ENCODE assay signal across 13 cellular contexts in genomic region chr20:50138120-50138478, GRCh38. TPM values are rescaled to one million over a fixed set of nuclear protein-coding genes. Genes with fewer than 3 reads are reported as not detected.
DNase-seq lines count a peak whose midpoint lies in the region; ATAC-seq and TF ChIP-seq lines count a peak whose summit lies in the region.
"Had no signal": no experiment of that assay in that cellular context is flagged by ENCODE, and none has a peak within 500 bp of the region (broad histone marks: within the 10 kb centered on the region; RNA-seq: fewer than 3 reads in every experiment).

No MANE protein-coding gene starts in this region.

- no peak for TF ChIP-seq CTCF in heart left ventricle (IDR thresholded peaks at IDR 0.05)
- no peak for TF ChIP-seq CTCF in gastrocnemius medialis (IDR thresholded peaks at IDR 0.05 in 4 of 5, conservative IDR thresholded peaks at IDR 0.05 in 1 of 5)

- no peaks in the 10 kb centered on the region for H3K9me3 ChIP-seq in BLaER1 treated with 17β-estradiol and CSF1 and Interleukin-3, amounts not matched to agents 10 nM and 100 nM (replicated peaks in 1 of 11)
- H3K9me3 ChIP-seq in adipocyte (ENCODE audit: control insufficient read depth, low read length) (no peaks in the 10 kb centered on the region), heart left ventricle (no peaks in the 10 kb centered on the region), gastrocnemius medialis (no peaks in the 10 kb centered on the region)
- H3K9me3 ChIP-seq: BLaER1 had no signal

- ATAC-seq in heart left ventricle (peak in 2 of 4 donors; percentile 5 to 16), gastrocnemius medialis (peak; percentile 26 to 29), HG02623 (IDR thresholded peaks at IDR 0.05; ENCODE audit: unreplicated experiment) (no peak)
- ATAC-seq: naive thymus-derived CD4-positive, alpha-beta T cell had no signal

- H3K27me3 ChIP-seq in BLaER1 treated with 17β-estradiol and CSF1 and Interleukin-3, amounts not matched to agents 10 nM and 100 nM: no peaks in the 10 kb centered on the region
- H3K27me3 ChIP-seq in adipocyte (replicated peaks; ENCODE audit: control insufficient read depth, insufficient read depth, low read length) (no peaks in the 10 kb centered on the region), heart left ventricle (no peaks in the 10 kb centered on the region), gastrocnemius medialis (no peaks in the 10 kb centered on the region)
- H3K27me3 ChIP-seq: BLaER1 had no signal

- intact Hi-C loops in heart left ventricle (cut with DNase I) (no loop called here), gastrocnemius medialis (cut with DNase I; ENCODE audit: low total_unique reads) (no loop called here)

- DNase-seq in adipocyte (ENCODE audit: low read depth) (no peak), heart left ventricle (no peak), gastrocnemius medialis (peak in 1 of 2 donors; percentile 54), NCI-H526 treated with DMSO at 0.1 percent for 48 hours (lab: John Stamatoyannopoulos, UW) (no peak), activated gamma-delta T cell treated with Interleukin-2 at 50 U/mL for 16 hours (no peak), NCI-H446 treated with DMSO at 0.1 percent for 48 hours (lab: John Stamatoyannopoulos, UW) (no peak)
- DNase-seq: activated CD4-positive, alpha-beta T cell treated with anti-CD3 and anti-CD28 coated beads, Interleukin-2, amount 10 ng/mL, durations not matched to agents 24 days and 14 days; activated naive CD4-positive, alpha-beta T cell; naive thymus-derived CD4-positive, alpha-beta T cell; stimulated activated CD4-positive, alpha-beta T cell treated with anti-CD3 and anti-CD28 coated beads, Interleukin-1b, Interleukin-23, amount 100 ng/mL, for 48 hours had no signal

- H3K9ac ChIP-seq in BLaER1 treated with 17β-estradiol and CSF1 and Interleukin-3, amounts not matched to agents 10 nM and 100 nM: peak overlapping the region in 4 of 11 experiments; percentile 19 to 44 (median 26); a peak in 3 of 22 replicates
- peak overlapping the region; percentile 15 for H3K9ac ChIP-seq in adipocyte (ENCODE audit: low read length)
- H3K9ac ChIP-seq: BLaER1 had no signal

- in situ Hi-C loops in gastrocnemius medialis (cut with MboI; ENCODE audit: low sequenced_read_pairs in 4 of 4): no loop called here

- WGBS in heart left ventricle, 4 donors: 69 to 81% (median 77%) methylated on average over 5 of the region's 5 CpGs

- H3K27ac ChIP-seq in BLaER1 treated with 17β-estradiol and CSF1 and Interleukin-3, amounts not matched to agents 10 nM and 100 nM: peak overlapping the region in 7 of 11 experiments; percentile 21 to 47 (median 35); a peak in 10 of 22 replicates
- H3K27ac ChIP-seq in heart left ventricle: peak overlapping the region in 11 of 12 donors; percentile 23 to 71 (median 60)
- peak overlapping the region; percentile 85 to 96 (median 90) for H3K27ac ChIP-seq in gastrocnemius medialis

- no peak for TF ChIP-seq POLR2A in heart left ventricle (IDR thresholded peaks at IDR 0.05)
- no peak for TF ChIP-seq POLR2A in gastrocnemius medialis (IDR thresholded peaks at IDR 0.05)

- 0 out of 22 replicates have a peak overlapping the region, but pooled peaks of 3 of the 11 experiments have one; percentile 2 to 29 (median 12) for H3K4me2 ChIP-seq in BLaER1 treated with 17β-estradiol and CSF1 and Interleukin-3, amounts not matched to agents 10 nM and 100 nM

- peaks cover 6 to 63% (median 42%) of the 10 kb centered on the region in 10 experiments; a peak in 18 of 20 replicates for H3K4me1 ChIP-seq in BLaER1 treated with 17β-estradiol and CSF1 and Interleukin-3, amounts not matched to agents 10 nM and 100 nM
- H3K4me1 ChIP-seq in adipocyte (ENCODE audit: control insufficient read depth, insufficient read depth, low read length) (peaks cover 46% of the 10 kb centered on the region), heart left ventricle (peaks cover 0 to 65% (median 39%) of the 10 kb centered on the region in 12 donors), gastrocnemius medialis (peaks cover 32 to 67% of the 10 kb centered on the region in 2 donors)

- peaks cover 9 to 95% (median 77%) of the 10 kb centered on the region in 11 experiments; a peak in 19 of 22 replicates for H4K20me1 ChIP-seq in BLaER1 treated with 17β-estradiol and CSF1 and Interleukin-3, amounts not matched to agents 10 nM and 100 nM

- no peak overlapping the region for H3K4me3 ChIP-seq in BLaER1 treated with 17β-estradiol and CSF1 and Interleukin-3, amounts not matched to agents 10 nM and 100 nM
- H3K4me3 ChIP-seq in adipocyte (ENCODE audit: low read length) (no peak overlapping the region), heart left ventricle (no peak overlapping the region), gastrocnemius medialis (no peak overlapping the region)
- H3K4me3 ChIP-seq: BLaER1 had no signal

- peaks cover 73 to 99% (median 93%) of the 10 kb centered on the region in 11 experiments for H3K36me3 ChIP-seq in BLaER1 treated with 17β-estradiol and CSF1 and Interleukin-3, amounts not matched to agents 10 nM and 100 nM
- H3K36me3 ChIP-seq in adipocyte (ENCODE audit: control insufficient read depth, insufficient read depth, low read length, severe bottlenecking): peaks cover 60% of the 10 kb centered on the region
- H3K36me3 ChIP-seq in heart left ventricle: peaks cover 2 to 45% (median 33%) of the 10 kb centered on the region in 9 donors
- peaks cover 0 to 6% of the 10 kb centered on the region in 2 donors for H3K36me3 ChIP-seq in gastrocnemius medialis

RNA-seq across cellular contexts. Expression of gene PEDS1, which starts 15.4 kb away (rescaled TPM):
- total RNA-seq in heart left ventricle: 10 to 100 TPM; 13.7 to 37.4 (median 23.6) TPM
- 10 to 100 TPM; 28.4 to 35.3 TPM for polyA plus RNA-seq in heart left ventricle
- total RNA-seq in gastrocnemius medialis: 10 to 100 TPM; 33.2 to 77.9 (median 38.2) TPM

RNA-seq across cellular contexts. Expression of gene UBE2V1, which starts 25.1 kb away (rescaled TPM):
- total RNA-seq in heart left ventricle (100 to 1,000 TPM in 1 of 9 donors, 10 to 100 TPM in 8; 54.2 to 105 (median 84.8) TPM), gastrocnemius medialis (10 to 100 TPM; 37.6 to 58.5 (median 46.9) TPM)
- 10 to 100 TPM; 73.0 to 73.9 TPM for polyA plus RNA-seq in heart left ventricle

RNA-seq across cellular contexts. Expression of gene CEBPB, which starts 52.5 kb away (rescaled TPM):
- 100 to 1,000 TPM in 1 of 9 donors, 10 to 100 TPM in 8; 30.2 to 122 (median 63.3) TPM for total RNA-seq in heart left ventricle
- 10 to 100 TPM; 14.7 to 19.8 TPM for polyA plus RNA-seq in heart left ventricle
- 100 to 1,000 TPM; 219 to 434 (median 321) TPM for total RNA-seq in gastrocnemius medialis

Comparison
In these comparisons a context has a peak if more than half of its experiments do, and no peak if none do; other contexts are left out.
1. H3K27ac ChIP-seq: peak in every context shown above with its lines; median percentile 90 in gastrocnemius medialis; 60 in heart left ventricle; 35 in BLaER1 treated with 17β-estradiol and CSF1 and Interleukin-3, amounts not matched to agents 10 nM and 100 nM.